In genomic region chr12:46371718-46372130, GRCh38 we compare ENCODE assay signal across 1 cellular context.
TF ChIP-seq lines count a peak whose summit lies in the region.

No MANE protein-coding gene starts in this region.

TF ChIP-seq in HepG2, 621 proteins besides CTCF, POLR2A, EP300 and RAD21 (continued from another document and continues in another):
- TF ChIP-seq AFF4 (CRISPR knock-in tag; IDR thresholded peaks at IDR 0.05) (peak; percentile 71; the same call in 1 of the 2 replicates), BATF2 (CRISPR knock-in tag; IDR thresholded peaks at IDR 0.05) (peak; percentile 15; the same call in 1 of the 2 replicates), POLR2G (IDR thresholded peaks at IDR 0.05; ENCODE audit: low read depth, low read length) (peak; percentile 10; the same call in 1 of the 2 replicates), BORCS8-MEF2B (CRISPR knock-in tag; IDR thresholded peaks at IDR 0.05) (peak; percentile 55; the same call in 1 of the 2 replicates), SOX13 (IDR thresholded peaks at IDR 0.05) (no peak), SOX13 (CRISPR knock-in tag; conservative IDR thresholded peaks at IDR 0.05 in 1 of 2, IDR thresholded peaks at IDR 0.05 in 1 of 2) (peak in 1 of 2 experiments; percentile 78; a peak in 2 of 4 replicates), GFI1 (CRISPR knock-in tag; IDR thresholded peaks at IDR 0.05; ENCODE audit: borderline replicate concordance) (peak; percentile 51; the same call in 1 of the 2 replicates), SP4 (CRISPR knock-in tag; IDR thresholded peaks at IDR 0.05) (0 out of 2 replicates have a peak, but pooled peaks have one; percentile 11), ETS1 (CRISPR knock-in tag; IDR thresholded peaks at IDR 0.05) (0 out of 2 replicates have a peak, but pooled peaks have one; percentile 16), CEBPB (IDR thresholded peaks at IDR 0.05; ENCODE audit: borderline replicate concordance, low read depth, low read length) (peak; percentile 69; the same call in 1 of the 2 replicates), ATAD3A (CRISPR knock-in tag; IDR thresholded peaks at IDR 0.05) (no peak), ZNF75D (CRISPR knock-in tag; IDR thresholded peaks at IDR 0.05; ENCODE audit: borderline replicate concordance) (0 out of 2 replicates have a peak, but pooled peaks have one; percentile 17), AKNA (CRISPR knock-in tag; IDR thresholded peaks at IDR 0.05; ENCODE audit: borderline replicate concordance) (0 out of 2 replicates have a peak, but pooled peaks have one; percentile 26), TMF1 (CRISPR knock-in tag; IDR thresholded peaks at IDR 0.05; ENCODE audit: low read depth) (0 out of 2 replicates have a peak, but pooled peaks have one; percentile 5), ZNF12 (CRISPR knock-in tag; IDR thresholded peaks at IDR 0.05) (no peak), HMGXB4 (CRISPR knock-in tag; IDR thresholded peaks at IDR 0.05; ENCODE audit: borderline replicate concordance in 1 of 2, low read depth in 1 of 2) (0 out of 4 replicates have a peak, but pooled peaks of 1 of the 2 experiments have one; percentile 18), PTBP1 (IDR thresholded peaks at IDR 0.05; ENCODE audit: low read depth, low read length, poor library complexity, severe bottlenecking) (peak; percentile 46), AHDC1 (CRISPR knock-in tag; IDR thresholded peaks at IDR 0.05; ENCODE audit: borderline replicate concordance) (peak; percentile 39; the same call in 1 of the 2 replicates), NKX3-1 (CRISPR knock-in tag; IDR thresholded peaks at IDR 0.05) (0 out of 2 replicates have a peak, but pooled peaks have one; percentile 39), ASH2L (IDR thresholded peaks at IDR 0.05; ENCODE audit: insufficient read length, low read depth, low read length) (peak; percentile 81), LCORL (IDR thresholded peaks at IDR 0.05) (no peak), LCORL (CRISPR knock-in tag; IDR thresholded peaks at IDR 0.05) (0 out of 2 replicates have a peak, but pooled peaks have one; percentile 11), CEBPG (CRISPR knock-in tag; IDR thresholded peaks at IDR 0.05) (peak; percentile 76), RBFOX2 (IDR thresholded peaks at IDR 0.05; ENCODE audit: low read depth, low read length) (peak; percentile 71), HBP1 (CRISPR knock-in tag; IDR thresholded peaks at IDR 0.05; ENCODE audit: low read depth) (no peak), ONECUT2 (CRISPR knock-in tag; IDR thresholded peaks at IDR 0.05) (peak; percentile 89), MEIS2 (CRISPR knock-in tag; IDR thresholded peaks at IDR 0.05) (0 out of 2 replicates have a peak, but pooled peaks have one; percentile 3), NPAS2 (CRISPR knock-in tag; IDR thresholded peaks at IDR 0.05; ENCODE audit: borderline replicate concordance) (no peak), ZFP91 (CRISPR knock-in tag; IDR thresholded peaks at IDR 0.05; ENCODE audit: borderline replicate concordance) (peak; percentile 44; the same call in 1 of the 2 replicates), FOXA1 (IDR thresholded peaks at IDR 0.05) (no peak), FOXA1 (CRISPR knock-in tag; IDR thresholded peaks at IDR 0.05) (peak; percentile 52; the same call in 1 of the 2 replicates), GATAD1 (CRISPR knock-in tag; IDR thresholded peaks at IDR 0.05) (0 out of 2 replicates have a peak, but pooled peaks have one; percentile 1)
